1 cellular context compared by ENCODE assay signal in genomic region chr17:37465058-37465616, GRCh38.
TF ChIP-seq lines count a peak whose summit lies in the region.

No MANE protein-coding gene starts in this region.

TF ChIP-seq in endothelial cell of umbilical vein, 7 proteins besides CTCF, POLR2A, EP300 and RAD21 (continued from another document):
- peak; percentile 90 for TF ChIP-seq JUN (IDR thresholded peaks at IDR 0.05; ENCODE audit: borderline replicate concordance, insufficient read depth, insufficient read length, low read depth)
- peak; percentile 64 for TF ChIP-seq FOS (IDR thresholded peaks at IDR 0.05; ENCODE audit: borderline replicate concordance, insufficient read depth, low read length)
- TF ChIP-seq POLR2AphosphoS5 (IDR thresholded peaks at IDR 0.05; ENCODE audit: insufficient read depth, low read depth, low read length) = peak; percentile 47
- TF ChIP-seq, protein P1, sequence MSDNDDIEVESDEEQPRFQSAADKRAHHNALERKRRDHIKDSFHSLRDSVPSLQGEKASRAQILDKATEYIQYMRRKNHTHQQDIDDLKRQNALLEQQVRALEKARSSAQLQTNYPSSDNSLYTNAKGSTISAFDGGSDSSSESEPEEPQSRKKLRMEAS (IDR thresholded peaks at IDR 0.05; ENCODE audit: insufficient read depth, insufficient read length) = no peak
- no peak for TF ChIP-seq MYC (IDR thresholded peaks at IDR 0.05; ENCODE audit: low read depth, low read length)
